Comparison of ENCODE assay signal across 11 cellular contexts in genomic region chr6:52724041-52724405, GRCh38. TPM values are rescaled to one million over a fixed set of nuclear protein-coding genes. Genes with fewer than 3 reads are reported as not detected.
A peak's percentile ranks its signal among the peaks of the same experiment; 100 is the strongest.
DNase-seq lines count a peak whose midpoint lies in the region; ATAC-seq and TF ChIP-seq lines count a peak whose summit lies in the region.
"Had no signal": no experiment of that assay in that cellular context is flagged by ENCODE, and none has a peak within 500 bp of the region (broad histone marks: within the 10 kb centered on the region; RNA-seq: fewer than 3 reads in every experiment).

No MANE protein-coding gene starts in this region.

- no peaks in the 10 kb centered on the region for H3K27me3 ChIP-seq in lung (ENCODE audit: control insufficient read depth, insufficient read depth)
- H3K27me3 ChIP-seq: BLaER1 treated with 17β-estradiol and CSF1 and Interleukin-3, amounts not matched to agents 10 nM and 100 nM; cardiac muscle cell had no signal

- 70 to 80% methylated on average over 2 of the region's 2 CpGs for WGBS in lung, 2 donors

- peak; percentile 63 for ATAC-seq in Right ventricle myocardium superior (ENCODE audit: poor library complexity)
- ATAC-seq in lung (ENCODE audit: insufficient read depth, low FRiP score), result peak; percentile 21
- no peak for ATAC-seq in HG02840 (IDR thresholded peaks at IDR 0.05; ENCODE audit: low FRiP score, unreplicated experiment)

- no peaks in the 10 kb centered on the region for H3K9me3 ChIP-seq in lung (ENCODE audit: control insufficient read depth in 2 of 2, insufficient read depth in 1 of 2, low read length in 1 of 2)

- no peaks in the 10 kb centered on the region for H3K36me3 ChIP-seq in lung (ENCODE audit: control insufficient read depth in 2 of 2, insufficient read depth in 2 of 2, low read length in 2 of 2)
- H3K36me3 ChIP-seq: BLaER1 treated with 17β-estradiol and CSF1 and Interleukin-3, amounts not matched to agents 10 nM and 100 nM; cardiac muscle cell had no signal

- intact Hi-C loops in Right ventricle myocardium superior (cut with DNase I), result no loop called here
- intact Hi-C loops in cardiac septum (cut with DNase I), result no loop called here

- no peak for DNase-seq in Right ventricle myocardium superior
- no peak for DNase-seq in cardiac septum (ENCODE audit: low spot score)
- peak; percentile 51 for DNase-seq in dedifferentiated amniotic fluid mesenchymal stem cell (ENCODE audit: extremely low spot score)
- DNase-seq in lung (ENCODE audit: low spot score), result no peak
- DNase-seq in GM19238 (ENCODE audit: insufficient read length, low spot score), result no peak
- no peak for DNase-seq in SHP77 treated with DMSO at 0.1 percent for 48 hours (lab: John Stamatoyannopoulos, UW)
- no peak for DNase-seq in D341Med (ENCODE audit: low spot score)

- no peak for TF ChIP-seq CTCF in lung (IDR thresholded peaks at IDR 0.05; ENCODE audit: control extremely low read depth, extremely low read depth)

- H3K4me3 ChIP-seq in lung, result no peak overlapping the region
- H3K4me3 ChIP-seq: BLaER1 treated with 17β-estradiol and CSF1 and Interleukin-3, amounts not matched to agents 10 nM and 100 nM; cardiac muscle cell had no signal

- no peak overlapping the region for H3K27ac ChIP-seq in lung (ENCODE audit: low read depth in 1 of 2, low read length in 1 of 2)
- H3K27ac ChIP-seq: BLaER1 treated with 17β-estradiol and CSF1 and Interleukin-3, amounts not matched to agents 10 nM and 100 nM; cardiac muscle cell had no signal

- no peaks in the 10 kb centered on the region for H3K4me1 ChIP-seq in lung (ENCODE audit: control insufficient read depth in 2 of 2, insufficient read depth in 2 of 2, low read length in 2 of 2)

RNA-seq across cellular contexts. Expression of gene GSTA2, which starts 39.3 kb away (rescaled TPM):
- total RNA-seq in Right ventricle myocardium superior, result not detected
- total RNA-seq in cardiac septum, result not detected
- 1 to 10 TPM; 2.7 to 3.4 TPM for total RNA-seq in lung
- polyA plus RNA-seq in lung, result 1 to 10 TPM; 2.0 to 6.8 TPM
- total RNA-seq: cardiac muscle cell, OCI-LY7 had no signal

RNA-seq across cellular contexts. Expression of gene TMEM14A, which starts 53.1 kb away (rescaled TPM):
- total RNA-seq in Right ventricle myocardium superior, result 8.4 TPM
- 8.3 TPM for total RNA-seq in cardiac septum
- total RNA-seq in lung, result 10 to 100 TPM; 18.4 to 18.5 TPM
- 10 to 100 TPM; 14.0 to 16.7 TPM for polyA plus RNA-seq in lung
